ENCODE assay signal across 8 cellular contexts in the genomic region with DNA sequence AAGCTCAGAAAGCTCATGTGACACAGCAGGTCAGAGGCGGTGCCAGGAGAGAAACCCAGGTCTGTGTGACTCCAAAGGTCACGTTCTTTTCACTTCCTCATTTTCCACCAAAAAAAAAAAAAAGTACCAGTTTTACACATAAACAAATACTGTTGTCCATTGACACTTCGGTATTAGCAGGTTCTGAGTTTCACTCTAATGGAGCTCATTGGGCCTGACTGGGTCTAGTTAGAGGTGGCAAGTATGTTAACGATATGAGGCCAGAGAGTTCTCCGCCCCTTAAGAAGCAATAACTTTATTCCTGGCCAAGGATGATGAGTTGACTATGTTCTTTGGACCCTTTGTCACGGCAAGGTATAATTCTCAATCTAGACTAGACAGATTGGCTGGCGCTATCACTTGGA. TPM values are rescaled to one million over a fixed set of nuclear protein-coding genes. Genes with fewer than 3 reads are reported as not detected.
DNase-seq lines count a peak whose midpoint lies in the region; ATAC-seq and TF ChIP-seq lines count a peak whose summit lies in the region.

No MANE protein-coding gene starts in this region.

- H3K4me3 ChIP-seq in OCI-LY3 (ENCODE audit: low read length) (peak overlapping the region; percentile 41), sigmoid colon (no peak overlapping the region)

- CTCF ChIA-PET in T-cell (lab: Charles Lee), result interaction anchor here (0.6 to 0.7 kb wide), 3 partner anchors 41 to 706 kb away, joined by 3 to 4 read pairs (median 3); no protein-coding TSS in a partner anchor
- CTCF ChIA-PET in activated CD8-positive, alpha-beta memory T cell treated with anti-CD3 and anti-CD28 coated beads, Interleukin-2, amount 10 ng/mL, durations not matched to agents 7 days and 5 days (lab: Charles Lee), result interaction anchor here (1.0 kb wide), 1 partner anchor 42 kb away, joined by 4 read pairs; no protein-coding TSS in a partner anchor

- TF ChIP-seq CTCF in OCI-LY3 (IDR thresholded peaks at IDR 0.05; ENCODE audit: low read depth, low read length) (no peak), sigmoid colon (IDR thresholded peaks at IDR 0.05) (no peak)

- H3K4me1 ChIP-seq in OCI-LY3 (ENCODE audit: low read length), result peaks cover 36% of the 10 kb centered on the region
- H3K4me1 ChIP-seq in sigmoid colon, result no peaks in the 10 kb centered on the region

- intact Hi-C loops in sigmoid colon (cut with DNase I), result no loop called here

- POLR2A ChIA-PET in T-cell (lab: Charles Lee), result interaction anchor here in 1 of 2 donors (0.7 kb wide), 2 partner anchors 19 to 31 kb away, joined by 3 to 4 read pairs; no protein-coding TSS in a partner anchor

- H3K4me2 ChIP-seq in OCI-LY3 (ENCODE audit: low read length), result peak overlapping the region; percentile 69

- H2AFZ ChIP-seq in OCI-LY3 (ENCODE audit: low read depth, low read length), result no peak overlapping the region

- no peaks in the 10 kb centered on the region for H3K36me3 Mint-ChIP-seq in stimulated activated naive B cell treated with anti-CD40 and anti-IgM and Interleukin-4, amounts not matched to agents 10 μg/mL and 1 μg/mL and 100 μg/mL, for 72 hours
- H3K36me3 Mint-ChIP-seq in T-cell, result no peaks in the 10 kb centered on the region
- no peaks in the 10 kb centered on the region for H3K36me3 Mint-ChIP-seq in activated CD8-positive, alpha-beta memory T cell treated with anti-CD3 and anti-CD28 coated beads, Interleukin-2, amount 10 ng/mL, durations not matched to agents 7 days and 5 days

- DNase-seq in stimulated activated naive B cell treated with anti-CD40 and anti-IgM and Interleukin-4, amounts not matched to agents 10 μg/mL and 1 μg/mL and 100 μg/mL, for 72 hours, result peak; percentile 58
- no peak for DNase-seq in sigmoid colon
- no peak for DNase-seq in T-cell
- DNase-seq in GM03348 (ENCODE audit: low spot score), result no peak
- no peak for DNase-seq in activated CD8-positive, alpha-beta memory T cell treated with anti-CD3 and anti-CD28 coated beads, Interleukin-2, amount 10 ng/mL, durations not matched to agents 7 days and 5 days

- peak; percentile 90 for ATAC-seq in GM19351 (IDR thresholded peaks at IDR 0.05; ENCODE audit: unreplicated experiment)
- ATAC-seq in HG03039 (IDR thresholded peaks at IDR 0.05; ENCODE audit: unreplicated experiment), result peak; percentile 71
- ATAC-seq in stimulated activated naive B cell treated with anti-CD40 and anti-IgM and Interleukin-4, amounts not matched to agents 10 μg/mL and 1 μg/mL and 100 μg/mL, for 72 hours (replicated peaks), result peak; percentile 87 to 90
- ATAC-seq in T-cell (replicated peaks in 1 of 4), result no peak
- no peak for ATAC-seq in activated CD8-positive, alpha-beta memory T cell treated with anti-CD3 and anti-CD28 coated beads, Interleukin-2, amount 10 ng/mL, durations not matched to agents 7 days and 5 days

- H3K4me1 Mint-ChIP-seq in stimulated activated naive B cell treated with anti-CD40 and anti-IgM and Interleukin-4, amounts not matched to agents 10 μg/mL and 1 μg/mL and 100 μg/mL, for 72 hours, result peaks cover 42 to 57% of the 10 kb centered on the region in 2 donors
- peaks cover 0 to 9% (median 3%) of the 10 kb centered on the region in 3 donors for H3K4me1 Mint-ChIP-seq in T-cell
- H3K4me1 Mint-ChIP-seq in activated CD8-positive, alpha-beta memory T cell treated with anti-CD3 and anti-CD28 coated beads, Interleukin-2, amount 10 ng/mL, durations not matched to agents 7 days and 5 days, result peaks cover 4% of the 10 kb centered on the region

- H3K9me3 ChIP-seq in OCI-LY3 (ENCODE audit: insufficient read depth, low read length), result no peaks in the 10 kb centered on the region
- no peaks in the 10 kb centered on the region for H3K9me3 ChIP-seq in sigmoid colon

- 17 to 51% methylated on average over 7 of the region's 7 CpGs for WGBS in sigmoid colon, 2 donors

- no peaks in the 10 kb centered on the region for H4K20me1 ChIP-seq in OCI-LY3 (ENCODE audit: insufficient read depth, low read length)

- TF ChIP-seq POLR2A in sigmoid colon (IDR thresholded peaks at IDR 0.05), result no peak

- no peaks in the 10 kb centered on the region for H3K27me3 Mint-ChIP-seq in stimulated activated naive B cell treated with anti-CD40 and anti-IgM and Interleukin-4, amounts not matched to agents 10 μg/mL and 1 μg/mL and 100 μg/mL, for 72 hours
- no peaks in the 10 kb centered on the region for H3K27me3 Mint-ChIP-seq in T-cell
- no peaks in the 10 kb centered on the region for H3K27me3 Mint-ChIP-seq in activated CD8-positive, alpha-beta memory T cell treated with anti-CD3 and anti-CD28 coated beads, Interleukin-2, amount 10 ng/mL, durations not matched to agents 7 days and 5 days

- no peaks in the 10 kb centered on the region for H3K36me3 ChIP-seq in OCI-LY3 (replicated peaks; ENCODE audit: low read depth, low read length)
- no peaks in the 10 kb centered on the region for H3K36me3 ChIP-seq in sigmoid colon

- H3K27ac ChIP-seq in OCI-LY3 (ENCODE audit: low read length) (peak overlapping the region; percentile 77), sigmoid colon (no peak overlapping the region)

- H3K27ac Mint-ChIP-seq in stimulated activated naive B cell treated with anti-CD40 and anti-IgM and Interleukin-4, amounts not matched to agents 10 μg/mL and 1 μg/mL and 100 μg/mL, for 72 hours, result peak overlapping the region; percentile 95
- H3K27ac Mint-ChIP-seq in T-cell, result no peak overlapping the region
- H3K27ac Mint-ChIP-seq in activated CD8-positive, alpha-beta memory T cell treated with anti-CD3 and anti-CD28 coated beads, Interleukin-2, amount 10 ng/mL, durations not matched to agents 7 days and 5 days, result no peak overlapping the region

- no peaks in the 10 kb centered on the region for H3K79me2 ChIP-seq in OCI-LY3 (ENCODE audit: low read length)

- H3K4me3 Mint-ChIP-seq in stimulated activated naive B cell treated with anti-CD40 and anti-IgM and Interleukin-4, amounts not matched to agents 10 μg/mL and 1 μg/mL and 100 μg/mL, for 72 hours, result peak overlapping the region; percentile 39 to 62
- H3K4me3 Mint-ChIP-seq in T-cell, result no peak overlapping the region
- H3K4me3 Mint-ChIP-seq in activated CD8-positive, alpha-beta memory T cell treated with anti-CD3 and anti-CD28 coated beads, Interleukin-2, amount 10 ng/mL, durations not matched to agents 7 days and 5 days, result no peak overlapping the region

- H3K27me3 ChIP-seq in OCI-LY3 (ENCODE audit: low read depth, low read length), result no peaks in the 10 kb centered on the region
- no peaks in the 10 kb centered on the region for H3K27me3 ChIP-seq in sigmoid colon

- no peaks in the 10 kb centered on the region for H3K9me3 Mint-ChIP-seq in stimulated activated naive B cell treated with anti-CD40 and anti-IgM and Interleukin-4, amounts not matched to agents 10 μg/mL and 1 μg/mL and 100 μg/mL, for 72 hours
- no peaks in the 10 kb centered on the region for H3K9me3 Mint-ChIP-seq in T-cell
- H3K9me3 Mint-ChIP-seq in activated CD8-positive, alpha-beta memory T cell treated with anti-CD3 and anti-CD28 coated beads, Interleukin-2, amount 10 ng/mL, durations not matched to agents 7 days and 5 days (ENCODE audit: low read depth), result no peaks in the 10 kb centered on the region

- TF ChIP-seq EP300 in sigmoid colon (IDR thresholded peaks at IDR 0.05), result no peak

- peak overlapping the region; percentile 17; the same call in 1 of the 2 replicates for H3K9ac ChIP-seq in OCI-LY3 (ENCODE audit: low read length)

RNA-seq across cellular contexts. Expression of a gene that starts 30.0 kb away (rescaled TPM):
- total RNA-seq in sigmoid colon (10 to 100 TPM; 11.1 to 21.9 (median 18.4) TPM), T-cell (10 to 100 TPM; 19.6 to 36.1 (median 21.8) TPM)
- polyA plus RNA-seq in sigmoid colon, result 10 to 100 TPM in 2 of 3 donors, 1 to 10 TPM in 1; 9.0 to 12.7 (median 10.2) TPM
- 10 to 100 TPM; 16.6 to 20.9 TPM for total RNA-seq in activated CD8-positive, alpha-beta memory T cell treated with anti-CD3 and anti-CD28 coated beads, Interleukin-2, amount 10 ng/mL, durations not matched to agents 7 days and 5 days

RNA-seq across cellular contexts. Expression of a gene that starts 33.4 kb away (rescaled TPM):
- 100 to 1,000 TPM; 320 to 452 (median 393) TPM for total RNA-seq in sigmoid colon
- polyA plus RNA-seq in sigmoid colon, result 1,000 to 10,000 TPM in 2 of 3 donors, 100 to 1,000 TPM in 1; 807 to 2,184 (median 1,596) TPM
- 100 to 1,000 TPM; 340 to 391 (median 366) TPM for total RNA-seq in T-cell
- 100 to 1,000 TPM; 384 to 451 TPM for total RNA-seq in activated CD8-positive, alpha-beta memory T cell treated with anti-CD3 and anti-CD28 coated beads, Interleukin-2, amount 10 ng/mL, durations not matched to agents 7 days and 5 days

Comparison
In these comparisons a context has a peak if more than half of its experiments do, and no peak if none do; other contexts are left out.
1. ATAC-seq: peak in GM19351 (single experiment), HG03039 (single experiment) and stimulated activated naive B cell treated with anti-CD40 and anti-IgM and Interleukin-4, amounts not matched to agents 10 μg/mL and 1 μg/mL and 100 μg/mL, for 72 hours (2 of 2); none in T-cell (0 of 4) and activated CD8-positive, alpha-beta memory T cell treated with anti-CD3 and anti-CD28 coated beads, Interleukin-2, amount 10 ng/mL, durations not matched to agents 7 days and 5 days (single experiment).
2. H3K4me3 Mint-ChIP-seq: peak in stimulated activated naive B cell treated with anti-CD40 and anti-IgM and Interleukin-4, amounts not matched to agents 10 μg/mL and 1 μg/mL and 100 μg/mL, for 72 hours (2 of 2); none in T-cell (0 of 3) and activated CD8-positive, alpha-beta memory T cell treated with anti-CD3 and anti-CD28 coated beads, Interleukin-2, amount 10 ng/mL, durations not matched to agents 7 days and 5 days (single experiment).